ENCODE assay signal across 1 cellular context in genomic region chr7:149228831-149229471, GRCh38.
TF ChIP-seq lines count a peak whose summit lies in the region.

No MANE protein-coding gene starts in this region.

TF ChIP-seq in GM12878, 131 proteins besides CTCF, POLR2A, EP300 and RAD21:
- TF ChIP-seq SIX5 (IDR thresholded peaks at IDR 0.05; ENCODE audit: low read depth, low read length, severe bottlenecking) (no peak), MTA3 (IDR thresholded peaks at IDR 0.05; ENCODE audit: borderline replicate concordance, low read length) (0 out of 2 replicates have a peak, but pooled peaks have one; percentile 44), POLR2AphosphoS2 (IDR thresholded peaks at IDR 0.05; ENCODE audit: low read depth, low read length) (peak; percentile 64; the same call in 1 of the 2 replicates)
